1 cellular context compared by ENCODE assay signal in the genomic region with DNA sequence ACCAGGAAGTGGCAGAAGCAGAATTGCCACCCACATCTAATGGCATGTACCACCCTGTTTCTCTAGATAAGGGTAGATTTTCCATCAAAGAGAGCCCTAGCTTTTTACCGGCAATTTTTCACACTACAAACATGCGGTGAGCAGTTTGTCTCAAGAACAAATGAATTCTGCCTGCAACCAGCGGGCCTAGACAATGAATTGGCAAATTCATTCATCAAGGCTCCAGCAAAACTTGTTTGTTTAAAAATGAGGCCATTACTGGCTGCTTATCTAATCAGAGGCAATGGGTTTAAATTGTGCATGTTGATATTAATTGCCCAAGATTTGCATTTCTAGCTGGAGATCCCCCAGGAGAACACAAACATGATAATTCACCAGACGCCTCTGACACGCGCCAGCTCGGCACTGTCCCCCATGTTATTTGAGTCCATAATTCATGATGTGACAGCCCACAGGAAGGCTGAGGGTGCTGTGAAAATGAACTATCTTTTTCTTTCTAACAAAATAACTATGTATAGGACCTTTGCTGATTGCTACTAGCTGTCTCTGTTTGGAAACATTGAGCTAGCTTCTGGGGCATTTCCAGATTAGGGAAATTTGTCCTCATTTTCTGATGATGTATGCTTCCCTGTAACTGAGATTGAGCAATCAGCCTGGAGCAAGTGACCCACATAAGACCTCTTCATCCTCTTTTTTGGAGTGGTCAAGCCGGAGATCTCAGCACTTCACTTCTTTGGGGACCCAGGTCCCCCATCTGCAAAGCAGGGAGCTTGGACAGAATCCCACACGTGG.
TF ChIP-seq lines count a peak whose summit lies in the region.

No MANE protein-coding gene starts in this region.

TF ChIP-seq in HepG2, 621 proteins besides CTCF, POLR2A, EP300 and RAD21 (continued from another document):
- no peak for TF ChIP-seq TBL1XR1 (IDR thresholded peaks at IDR 0.05; ENCODE audit: borderline replicate concordance, low read length, partially characterized antibody)
- TF ChIP-seq SOX6 (IDR thresholded peaks at IDR 0.05), result no peak
- peak; percentile 17; the same call in 1 of the 2 replicates for TF ChIP-seq SOX6 (CRISPR knock-in tag; IDR thresholded peaks at IDR 0.05)
- TF ChIP-seq ZNF333 (CRISPR knock-in tag; IDR thresholded peaks at IDR 0.05; ENCODE audit: borderline replicate concordance), result no peak
- TF ChIP-seq, protein P1, sequence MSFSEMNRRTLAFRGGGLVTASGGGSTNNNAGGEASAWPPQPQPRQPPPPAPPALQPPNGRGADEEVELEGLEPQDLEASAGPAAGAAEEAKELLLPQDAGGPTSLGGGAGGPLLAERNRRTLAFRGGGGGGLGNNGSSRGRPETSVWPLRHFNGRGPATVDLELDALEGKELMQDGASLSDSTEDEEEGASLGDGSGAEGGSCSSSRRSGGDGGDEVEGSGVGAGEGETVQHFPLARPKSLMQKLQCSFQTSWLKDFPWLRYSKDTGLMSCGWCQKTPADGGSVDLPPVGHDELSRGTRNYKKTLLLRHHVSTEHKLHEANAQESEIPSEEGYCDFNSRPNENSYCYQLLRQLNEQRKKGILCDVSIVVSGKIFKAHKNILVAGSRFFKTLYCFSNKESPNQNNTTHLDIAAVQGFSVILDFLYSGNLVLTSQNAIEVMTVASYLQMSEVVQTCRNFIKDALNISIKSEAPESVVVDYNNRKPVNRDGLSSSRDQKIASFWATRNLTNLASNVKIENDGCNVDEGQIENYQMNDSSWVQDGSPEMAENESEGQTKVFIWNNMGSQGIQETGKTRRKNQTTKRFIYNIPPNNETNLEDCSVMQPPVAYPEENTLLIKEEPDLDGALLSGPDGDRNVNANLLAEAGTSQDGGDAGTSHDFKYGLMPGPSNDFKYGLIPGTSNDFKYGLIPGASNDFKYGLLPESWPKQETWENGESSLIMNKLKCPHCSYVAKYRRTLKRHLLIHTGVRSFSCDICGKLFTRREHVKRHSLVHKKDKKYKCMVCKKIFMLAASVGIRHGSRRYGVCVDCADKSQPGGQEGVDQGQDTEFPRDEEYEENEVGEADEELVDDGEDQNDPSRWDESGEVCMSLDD (CRISPR knock-in tag; IDR thresholded peaks at IDR 0.05; ENCODE audit: borderline replicate concordance), result peak; percentile 22; the same call in 1 of the 2 replicates
- TF ChIP-seq, protein P2, sequence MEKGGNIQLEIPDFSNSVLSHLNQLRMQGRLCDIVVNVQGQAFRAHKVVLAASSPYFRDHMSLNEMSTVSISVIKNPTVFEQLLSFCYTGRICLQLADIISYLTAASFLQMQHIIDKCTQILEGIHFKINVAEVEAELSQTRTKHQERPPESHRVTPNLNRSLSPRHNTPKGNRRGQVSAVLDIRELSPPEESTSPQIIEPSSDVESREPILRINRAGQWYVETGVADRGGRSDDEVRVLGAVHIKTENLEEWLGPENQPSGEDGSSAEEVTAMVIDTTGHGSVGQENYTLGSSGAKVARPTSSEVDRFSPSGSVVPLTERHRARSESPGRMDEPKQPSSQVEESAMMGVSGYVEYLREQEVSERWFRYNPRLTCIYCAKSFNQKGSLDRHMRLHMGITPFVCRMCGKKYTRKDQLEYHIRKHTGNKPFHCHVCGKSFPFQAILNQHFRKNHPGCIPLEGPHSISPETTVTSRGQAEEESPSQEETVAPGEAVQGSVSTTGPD (CRISPR knock-in tag; IDR thresholded peaks at IDR 0.05), result no peak
- TF ChIP-seq LCORL (IDR thresholded peaks at IDR 0.05), result no peak
- TF ChIP-seq LCORL (CRISPR knock-in tag; IDR thresholded peaks at IDR 0.05), result peak; percentile 64
- no peak for TF ChIP-seq ZNF709 (CRISPR knock-in tag; IDR thresholded peaks at IDR 0.05)
- TF ChIP-seq ZNF24 (IDR thresholded peaks at IDR 0.05), result peak; percentile 48; the same call in 1 of the 2 replicates
- no peak for TF ChIP-seq ZNF878 (CRISPR knock-in tag; IDR thresholded peaks at IDR 0.05)
- TF ChIP-seq NR2F6 (IDR thresholded peaks at IDR 0.05), result no peak
- no peak for TF ChIP-seq NR2F6 (CRISPR knock-in tag; IDR thresholded peaks at IDR 0.05)
- TF ChIP-seq, protein P3, sequence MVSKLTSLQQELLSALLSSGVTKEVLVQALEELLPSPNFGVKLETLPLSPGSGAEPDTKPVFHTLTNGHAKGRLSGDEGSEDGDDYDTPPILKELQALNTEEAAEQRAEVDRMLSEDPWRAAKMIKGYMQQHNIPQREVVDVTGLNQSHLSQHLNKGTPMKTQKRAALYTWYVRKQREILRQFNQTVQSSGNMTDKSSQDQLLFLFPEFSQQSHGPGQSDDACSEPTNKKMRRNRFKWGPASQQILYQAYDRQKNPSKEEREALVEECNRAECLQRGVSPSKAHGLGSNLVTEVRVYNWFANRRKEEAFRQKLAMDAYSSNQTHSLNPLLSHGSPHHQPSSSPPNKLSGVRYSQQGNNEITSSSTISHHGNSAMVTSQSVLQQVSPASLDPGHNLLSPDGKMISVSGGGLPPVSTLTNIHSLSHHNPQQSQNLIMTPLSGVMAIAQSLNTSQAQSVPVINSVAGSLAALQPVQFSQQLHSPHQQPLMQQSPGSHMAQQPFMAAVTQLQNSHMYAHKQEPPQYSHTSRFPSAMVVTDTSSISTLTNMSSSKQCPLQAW (CRISPR knock-in tag; IDR thresholded peaks at IDR 0.05), result no peak
- TF ChIP-seq KLF16 (CRISPR knock-in tag; IDR thresholded peaks at IDR 0.05), result 0 out of 4 replicates have a peak, but pooled peaks of 1 of the 2 experiments have one; percentile 22
- TF ChIP-seq CREB1 (IDR thresholded peaks at IDR 0.05), result no peak
- 0 out of 2 replicates have a peak, but pooled peaks have one; percentile 16 for TF ChIP-seq CREB1 (CRISPR knock-in tag; IDR thresholded peaks at IDR 0.05)
- TF ChIP-seq CEBPB (IDR thresholded peaks at IDR 0.05; ENCODE audit: borderline replicate concordance, low read depth, low read length), result peak; percentile 89
- no peak for TF ChIP-seq MED8 (CRISPR knock-in tag; IDR thresholded peaks at IDR 0.05; ENCODE audit: insufficient replicate concordance)
- TF ChIP-seq, protein P4, sequence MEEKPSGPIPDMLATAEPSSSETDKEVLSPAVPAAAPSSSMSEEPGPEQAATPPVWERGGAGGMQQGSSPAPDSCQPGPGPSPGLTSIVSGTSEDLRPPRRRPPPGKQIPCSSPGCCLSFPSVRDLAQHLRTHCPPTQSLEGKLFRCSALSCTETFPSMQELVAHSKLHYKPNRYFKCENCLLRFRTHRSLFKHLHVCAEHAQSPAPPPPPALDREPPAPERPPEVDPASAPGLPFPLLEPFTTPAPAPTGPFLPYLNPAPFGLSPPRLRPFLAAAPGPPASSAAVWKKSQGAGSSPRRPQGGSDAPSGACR (CRISPR knock-in tag; IDR thresholded peaks at IDR 0.05), result 0 out of 2 replicates have a peak, but pooled peaks have one; percentile 49
- TF ChIP-seq, protein P5, sequence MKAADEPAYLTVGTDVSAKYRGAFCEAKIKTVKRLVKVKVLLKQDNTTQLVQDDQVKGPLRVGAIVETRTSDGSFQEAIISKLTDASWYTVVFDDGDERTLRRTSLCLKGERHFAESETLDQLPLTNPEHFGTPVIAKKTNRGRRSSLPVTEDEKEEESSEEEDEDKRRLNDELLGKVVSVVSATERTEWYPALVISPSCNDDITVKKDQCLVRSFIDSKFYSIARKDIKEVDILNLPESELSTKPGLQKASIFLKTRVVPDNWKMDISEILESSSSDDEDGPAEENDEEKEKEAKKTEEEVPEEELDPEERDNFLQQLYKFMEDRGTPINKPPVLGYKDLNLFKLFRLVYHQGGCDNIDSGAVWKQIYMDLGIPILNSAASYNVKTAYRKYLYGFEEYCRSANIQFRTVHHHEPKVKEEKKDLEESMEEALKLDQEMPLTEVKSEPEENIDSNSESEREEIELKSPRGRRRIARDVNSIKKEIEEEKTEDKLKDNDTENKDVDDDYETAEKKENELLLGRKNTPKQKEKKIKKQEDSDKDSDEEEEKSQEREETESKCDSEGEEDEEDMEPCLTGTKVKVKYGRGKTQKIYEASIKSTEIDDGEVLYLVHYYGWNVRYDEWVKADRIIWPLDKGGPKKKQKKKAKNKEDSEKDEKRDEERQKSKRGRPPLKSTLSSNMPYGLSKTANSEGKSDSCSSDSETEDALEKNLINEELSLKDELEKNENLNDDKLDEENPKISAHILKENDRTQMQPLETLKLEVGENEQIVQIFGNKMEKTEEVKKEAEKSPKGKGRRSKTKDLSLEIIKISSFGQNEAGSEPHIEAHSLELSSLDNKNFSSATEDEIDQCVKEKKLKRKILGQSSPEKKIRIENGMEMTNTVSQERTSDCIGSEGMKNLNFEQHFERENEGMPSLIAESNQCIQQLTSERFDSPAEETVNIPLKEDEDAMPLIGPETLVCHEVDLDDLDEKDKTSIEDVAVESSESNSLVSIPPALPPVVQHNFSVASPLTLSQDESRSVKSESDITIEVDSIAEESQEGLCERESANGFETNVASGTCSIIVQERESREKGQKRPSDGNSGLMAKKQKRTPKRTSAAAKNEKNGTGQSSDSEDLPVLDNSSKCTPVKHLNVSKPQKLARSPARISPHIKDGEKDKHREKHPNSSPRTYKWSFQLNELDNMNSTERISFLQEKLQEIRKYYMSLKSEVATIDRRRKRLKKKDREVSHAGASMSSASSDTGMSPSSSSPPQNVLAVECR (CRISPR knock-in tag; IDR thresholded peaks at IDR 0.05; ENCODE audit: borderline replicate concordance), result peak; percentile 36; the same call in 1 of the 2 replicates
- no peak for TF ChIP-seq HES4 (CRISPR knock-in tag; IDR thresholded peaks at IDR 0.05; ENCODE audit: borderline replicate concordance)
TF ChIP-seq in HepG2: peak in this region for 16.
